10 cellular contexts compared by ENCODE assay signal in genomic region chr9:108859459-108860114, GRCh38. TPM values are rescaled to one million over a fixed set of nuclear protein-coding genes. Genes with fewer than 3 reads are reported as not detected.
DNase-seq lines count a peak whose midpoint lies in the region; ATAC-seq and TF ChIP-seq lines count a peak whose summit lies in the region.
"Had no signal": no experiment of that assay in that cellular context is flagged by ENCODE, and none has a peak within 500 bp of the region (broad histone marks: within the 10 kb centered on the region; RNA-seq: fewer than 3 reads in every experiment).

No MANE protein-coding gene starts in this region.

- intact Hi-C loops in testis (cut with DNase I; ENCODE audit: low total_unique reads) = no loop called here

- no peak overlapping the region for H3K4me3 ChIP-seq in testis
- H3K4me3 ChIP-seq: gastrocnemius medialis, GM23338, left ventricle myocardium inferior had no signal

- WGBS in testis, 2 donors = 87 to 93% methylated on average over 3 of the region's 3 CpGs

- DNase-seq in HPDE6-E6E7 (ENCODE audit: extremely low spot score) (peak; percentile 91), foreskin keratinocyte (peak; percentile 76 to 87), NCI-H2081 (lab: John Stamatoyannopoulos, UW) (no peak), HT-29 (ENCODE audit: low spot score) (no peak), testis (no peak)
- DNase-seq: gastrocnemius medialis, left ventricle myocardium inferior had no signal

- H3K36me3 ChIP-seq in testis (ENCODE audit: low read depth, missing control alignments) = no peaks in the 10 kb centered on the region
- H3K36me3 ChIP-seq: gastrocnemius medialis, left ventricle myocardium inferior had no signal

- peak; percentile 67 for ATAC-seq in GM18858 (IDR thresholded peaks at IDR 0.05; ENCODE audit: unreplicated experiment)
- peak; percentile 58 for ATAC-seq in GM21367 (IDR thresholded peaks at IDR 0.05; ENCODE audit: unreplicated experiment)
- ATAC-seq in foreskin keratinocyte = peak; percentile 94
- ATAC-seq: gastrocnemius medialis, GM23338 had no signal

- TF ChIP-seq CTCF in foreskin keratinocyte (conservative IDR thresholded peaks at IDR 0.05) (no peak), testis (IDR thresholded peaks at IDR 0.05) (no peak)

- TF ChIP-seq POLR2A in testis (IDR thresholded peaks at IDR 0.05) = no peak

- H3K4me1 ChIP-seq in foreskin keratinocyte = peaks cover 16% of the 10 kb centered on the region
- no peaks in the 10 kb centered on the region for H3K4me1 ChIP-seq in testis
- H3K4me1 ChIP-seq: gastrocnemius medialis, left ventricle myocardium inferior had no signal

- no peaks in the 10 kb centered on the region for H3K27me3 ChIP-seq in foreskin keratinocyte
- H3K27me3 ChIP-seq in testis = no peaks in the 10 kb centered on the region
- H3K27me3 ChIP-seq: gastrocnemius medialis had no signal

- H3K9me3 ChIP-seq in testis = no peaks in the 10 kb centered on the region
- H3K9me3 ChIP-seq: gastrocnemius medialis, left ventricle myocardium inferior had no signal

- H3K27ac ChIP-seq in foreskin keratinocyte = no peak overlapping the region
- H3K27ac ChIP-seq in testis = no peak overlapping the region
- H3K27ac ChIP-seq: gastrocnemius medialis, left ventricle myocardium inferior had no signal

RNA-seq across cellular contexts. Expression of gene ACTL7A, which starts 2.5 kb away (rescaled TPM):
- not detected in 2 replicates for total RNA-seq in foreskin keratinocyte
- polyA plus RNA-seq in foreskin keratinocyte = not detected in 2 replicates
- not detected in 2 replicates for total RNA-seq in HT-29 (2014; rRNA removed; shearing (Covaris generic))
- total RNA-seq in testis = 100 to 1,000 TPM in 1 of 2 donors, 10 to 100 TPM in 1; 74.9 to 168 TPM
- 292 TPM for polyA plus RNA-seq in testis (ENCODE audit: insufficient read depth, low read depth, low replicate concordance)
- total RNA-seq: gastrocnemius medialis, GM23338, left ventricle myocardium inferior had no signal
- polyA plus RNA-seq: GM23338 had no signal

RNA-seq across cellular contexts. Expression of gene ACTL7B, which starts 3.8 kb away (rescaled TPM):
- total RNA-seq in foreskin keratinocyte = not detected in 2 replicates
- polyA plus RNA-seq in foreskin keratinocyte = not detected in 2 replicates
- not detected in 2 replicates for total RNA-seq in HT-29 (2014; rRNA removed; shearing (Covaris generic))
- total RNA-seq in testis = 100 to 1,000 TPM in 1 of 2 donors, 10 to 100 TPM in 1; 72.6 to 129 TPM
- 162 TPM for polyA plus RNA-seq in testis (ENCODE audit: insufficient read depth, low read depth, low replicate concordance)
- total RNA-seq: gastrocnemius medialis, GM23338, left ventricle myocardium inferior had no signal
- polyA plus RNA-seq: GM23338 had no signal

Comparison
In these comparisons a context has a peak if more than half of its experiments do, and no peak if none do; other contexts are left out.
1. DNase-seq: peak in HPDE6-E6E7 (single experiment) and foreskin keratinocyte (2 of 2); none in NCI-H2081 (0 of 2), HT-29 (single experiment) and testis (single experiment).
2. RNA of gene ACTL7A, which starts 2.5 kb away (total RNA-seq): 74.9 to 168 TPM in testis; not detected in foreskin keratinocyte and not detected in HT-29; every median in the first group is over 10 times any median in the second.
3. RNA of gene ACTL7B, which starts 3.8 kb away (total RNA-seq): 72.6 to 129 TPM in testis; not detected in foreskin keratinocyte and not detected in HT-29; every median in the first group is over 10 times any median in the second.
4. Peak in every context shown above with its lines, with median percentiles within 50 percentile points of each other: ATAC-seq.